ENCODE assay signal across 8 cellular contexts in the genomic region with DNA sequence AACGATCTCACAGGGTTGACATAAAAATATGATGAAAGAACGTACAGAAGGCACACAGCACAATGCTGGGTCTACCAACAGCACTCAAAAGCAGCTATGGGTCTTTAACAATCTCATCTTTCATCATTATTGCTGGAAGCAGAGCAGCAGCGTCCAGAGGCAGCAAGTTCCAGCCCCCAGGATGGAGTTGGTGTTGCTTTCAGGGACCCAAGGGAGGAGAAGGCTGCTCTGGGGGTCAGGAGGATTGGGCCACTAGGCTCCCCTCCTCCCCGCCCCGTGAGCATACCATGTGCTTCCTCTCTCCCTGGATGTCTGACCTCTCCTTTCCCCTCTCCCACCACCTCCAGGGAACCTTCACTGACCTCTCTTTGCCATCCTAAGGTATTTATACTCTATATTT. TPM values are rescaled to one million over a fixed set of nuclear protein-coding genes. Genes with fewer than 3 reads are reported as not detected.
DNase-seq lines count a peak whose midpoint lies in the region; ATAC-seq, FAIRE-seq and TF ChIP-seq lines count a peak whose summit lies in the region.

No MANE protein-coding gene starts in this region.

- H3K27me3 ChIP-seq in HUES64 (ENCODE audit: insufficient read depth, low read length), result no peaks in the 10 kb centered on the region
- H3K27me3 ChIP-seq in H1 (replicated peaks in 1 of 4; ENCODE audit: control insufficient read depth in 3 of 4, extremely low read depth in 1 of 4, insufficient read depth in 3 of 4, low read length in 3 of 4), result no peaks in the 10 kb centered on the region

- no peaks in the 10 kb centered on the region for H3K27me3 Mint-ChIP-seq in natural killer cell treated with Interleukin-12 subunit alpha and Interleukin-12 subunit beta and Interleukin-15 and Interleukin-18, amount 100 ng/mL, for 72 hours

- no peak overlapping the region for H3K4ac ChIP-seq in H1 (replicated peaks; ENCODE audit: insufficient read length, low read depth, low read length)

- H2AK5ac ChIP-seq in H1 (ENCODE audit: low read depth, low read length), result peak overlapping the region; percentile 54; the same call in 1 of the 2 replicates

- DNase-seq in A549 (ENCODE audit: low read depth in 1 of 2, low spot score in 1 of 2) (no peak), H1 (ENCODE audit: low read depth in 1 of 2, low spot score in 2 of 2) (no peak), CD1c-positive myeloid dendritic cell (ENCODE audit: extremely low spot score) (no peak), T-helper 9 cell (no peak)
- no peak for DNase-seq in natural killer cell treated with Interleukin-12 subunit alpha and Interleukin-12 subunit beta and Interleukin-15 and Interleukin-18, amount 100 ng/mL, for 72 hours (ENCODE audit: low spot score)

- H3K4me3 ChIP-seq in A549 (no peak overlapping the region), HUES64 (ENCODE audit: low read length) (peak overlapping the region; percentile 0; the same call in 1 of the 2 replicates), H1 (ENCODE audit: extremely low read depth in 1 of 4, insufficient read depth in 2 of 4, low read depth in 3 of 4, low read length in 4 of 4) (peak overlapping the region in 1 of 4 experiments; percentile 10; a peak in 1 of 8 replicates)

- TF ChIP-seq RAD21 in A549 (conservative IDR thresholded peaks at IDR 0.05 in 1 of 2, IDR thresholded peaks at IDR 0.05 in 1 of 2) (no peak), H1 (IDR thresholded peaks at IDR 0.05 in 1 of 2, conservative IDR thresholded peaks at IDR 0.05 in 1 of 2; ENCODE audit: low read depth in 2 of 2, low read length in 2 of 2) (no peak)

- TF ChIP-seq EP300 in A549 (IDR thresholded peaks at IDR 0.05) (no peak), H1 (IDR thresholded peaks at IDR 0.05; ENCODE audit: borderline replicate concordance in 1 of 2, low read depth in 2 of 2, low read length in 2 of 2) (no peak)

- peak overlapping the region; percentile 82 for H4K91ac ChIP-seq in H1 (replicated peaks; ENCODE audit: insufficient read length, low read length)

- FAIRE-seq in A549 (lab: Jason Lieb, UNC) (no peak), H1 (lab: Jason Lieb, UNC) (no peak)

- H3K23me2 ChIP-seq in H1 (ENCODE audit: low read depth, low read length), result no peaks in the 10 kb centered on the region; the same call in 1 of the 2 replicates

- H3K27ac Mint-ChIP-seq in natural killer cell treated with Interleukin-12 subunit alpha and Interleukin-12 subunit beta and Interleukin-15 and Interleukin-18, amount 100 ng/mL, for 72 hours, result peak overlapping the region; percentile 93 to 95

- H2BK120ac ChIP-seq in H1 (replicated peaks; ENCODE audit: low read depth, low read length), result peak overlapping the region; percentile 44

- H2AFZ ChIP-seq in H1 (ENCODE audit: low read length), result no peak overlapping the region

- peak overlapping the region; percentile 65; the same call in 1 of the 2 replicates for H3K18ac ChIP-seq in H1 (ENCODE audit: extremely low read depth, low read length)

- WGBS in A549 (ENCODE audit: missing lambda C conversion rate), result 80% methylated on average over 5 of the region's 5 CpGs
- 72% methylated on average over 5 of the region's 5 CpGs for WGBS in HUES64
- 77% methylated on average over 3 of the region's 5 CpGs; no CpG with 5 or more reads in 1 of the 2 experiments for WGBS in H1 (ENCODE audit: extremely low coverage in 1 of 2, insufficient coverage in 1 of 2, insufficient read length in 1 of 2, insufficient replicate concordance in 2 of 2, low coverage in 1 of 2, low lambda C conversion rate in 2 of 2, missing lambda C conversion rate in 1 of 2), 2 experiments

- CTCF ChIA-PET in A549 (lab: Yijun Ruan, JAX) (interaction anchor here (1.7 to 2.8 kb wide), 3 partner anchors 21 to 134 kb away, joined by 5 to 9 read pairs (median 7); no protein-coding TSS in a partner anchor), H1 (lab: Charles Lee; ENCODE audit: partially characterized antibody) (interaction anchor here (0.7 to 19.5 kb wide), 6 partner anchors 10 to 41 kb away, joined by 3 to 245 read pairs (median 6); no protein-coding TSS in a partner anchor)

- H3K9ac ChIP-seq in HUES64 (ENCODE audit: low read depth, low read length) (peak overlapping the region; percentile 48), H1 (replicated peaks in 1 of 4; ENCODE audit: extremely low read depth in 1 of 4, low read depth in 3 of 4, low read length in 3 of 4) (no peak overlapping the region)

- TF ChIP-seq POLR2A in A549 (IDR thresholded peaks at IDR 0.05; ENCODE audit: low read length) (no peak), H1 (IDR thresholded peaks at IDR 0.05; ENCODE audit: control extremely low read depth in 1 of 2, low read depth in 2 of 2, low read length in 2 of 2) (no peak)

- peaks cover 13 to 91% of the 10 kb centered on the region in 2 experiments for H3K79me2 ChIP-seq in H1 (ENCODE audit: control insufficient read depth in 1 of 2, insufficient read depth in 2 of 2, low read length in 2 of 2)

- H2BK20ac ChIP-seq in H1 (ENCODE audit: low read length), result peak overlapping the region; percentile 73; the same call in 1 of the 2 replicates

- H4K20me1 ChIP-seq in H1 (replicated peaks in 1 of 2; ENCODE audit: control insufficient read depth in 1 of 2, insufficient read depth in 2 of 2, low read length in 2 of 2), result peaks cover 5 to 7% of the 10 kb centered on the region in 2 experiments

- H3K4me1 ChIP-seq in A549 (peaks cover 39% of the 10 kb centered on the region), HUES64 (ENCODE audit: insufficient read depth, low read length) (peaks cover 67% of the 10 kb centered on the region), H1 (replicated peaks in 1 of 4; ENCODE audit: control insufficient read depth in 3 of 4, insufficient read depth in 4 of 4, low read length in 3 of 4) (peaks cover 35 to 58% (median 43%) of the 10 kb centered on the region in 4 experiments)

- no peak overlapping the region for H4K8ac ChIP-seq in H1 (ENCODE audit: extremely low read depth, insufficient read depth, low read length)

- POLR2A ChIA-PET in A549 (lab: Yijun Ruan, JAX), result no interaction called here
- POLR2A ChIA-PET in H1 (lab: Charles Lee; ENCODE audit: partially characterized antibody), result interaction anchor here (0.9 to 4.6 kb wide), 4 partner anchors 9 to 26 kb away, joined by 3 to 25 read pairs (median 14); a partner anchor contains a TSS

- peaks cover 47% of the 10 kb centered on the region for H3K36me3 ChIP-seq in HUES64 (ENCODE audit: insufficient read depth, low read length)
- peaks cover 2 to 25% (median 4%) of the 10 kb centered on the region in 4 experiments; a peak in 6 of 8 replicates for H3K36me3 ChIP-seq in H1 (ENCODE audit: control insufficient read depth in 2 of 4, insufficient read depth in 4 of 4, low read length in 3 of 4)

- peaks cover 17% of the 10 kb centered on the region for H3K79me1 ChIP-seq in H1 (ENCODE audit: low read depth, low read length)

- peak overlapping the region; percentile 58 to 87 for H3K27ac ChIP-seq in A549
- H3K27ac ChIP-seq in HUES64 (ENCODE audit: low read depth, low read length), result peak overlapping the region; percentile 98
- no peak overlapping the region; the same call in 1 of the 2 replicates for H3K27ac ChIP-seq in H1 (ENCODE audit: low read depth, low read length)

- peaks cover 66 to 89% of the 10 kb centered on the region in 2 donors for H3K4me1 Mint-ChIP-seq in natural killer cell treated with Interleukin-12 subunit alpha and Interleukin-12 subunit beta and Interleukin-15 and Interleukin-18, amount 100 ng/mL, for 72 hours (ENCODE audit: low read depth in 2 of 2)

- no peak overlapping the region for H3K56ac ChIP-seq in H1 (replicated peaks; ENCODE audit: insufficient read length, low read depth, low read length)

- H4K5ac ChIP-seq in H1 (ENCODE audit: insufficient read length, low read depth, low read length), result no peak overlapping the region

- no peaks in the 10 kb centered on the region for H3K9me3 Mint-ChIP-seq in natural killer cell treated with Interleukin-12 subunit alpha and Interleukin-12 subunit beta and Interleukin-15 and Interleukin-18, amount 100 ng/mL, for 72 hours

- ATAC-seq in A549, result no peak
- ATAC-seq in natural killer cell treated with Interleukin-12 subunit alpha and Interleukin-12 subunit beta and Interleukin-15 and Interleukin-18, amount 100 ng/mL, for 72 hours, result no peak
- ATAC-seq in GM21529 (IDR thresholded peaks at IDR 0.05; ENCODE audit: unreplicated experiment), result no peak
- ATAC-seq in HG02981 (IDR thresholded peaks at IDR 0.05; ENCODE audit: unreplicated experiment), result no peak

- peaks cover 9% of the 10 kb centered on the region for H3K36me3 Mint-ChIP-seq in natural killer cell treated with Interleukin-12 subunit alpha and Interleukin-12 subunit beta and Interleukin-15 and Interleukin-18, amount 100 ng/mL, for 72 hours

- no peak overlapping the region; the same call in 1 of the 2 replicates for H2BK15ac ChIP-seq in H1 (ENCODE audit: low read length)

- H2BK5ac ChIP-seq in H1 (ENCODE audit: low read depth, low read length), result peak overlapping the region; percentile 99

- H3K4me3 Mint-ChIP-seq in natural killer cell treated with Interleukin-12 subunit alpha and Interleukin-12 subunit beta and Interleukin-15 and Interleukin-18, amount 100 ng/mL, for 72 hours, result no peak overlapping the region

- H3K9me3 ChIP-seq in A549, result no peaks in the 10 kb centered on the region
- no peaks in the 10 kb centered on the region for H3K9me3 ChIP-seq in HUES64 (ENCODE audit: insufficient read depth, low read depth, low read length)
- H3K9me3 ChIP-seq in H1 (ENCODE audit: insufficient read depth in 2 of 2, low read depth in 1 of 2, low read length in 1 of 2), result no peaks in the 10 kb centered on the region

- H2BK12ac ChIP-seq in H1 (ENCODE audit: low read depth, low read length), result peak overlapping the region; percentile 64

- H3K4me2 ChIP-seq in A549 (peak overlapping the region; percentile 60), H1 (ENCODE audit: insufficient read depth in 1 of 2, low read depth in 2 of 2, low read length in 2 of 2) (peak overlapping the region; percentile 12 to 58)

- H3K14ac ChIP-seq in H1 (ENCODE audit: insufficient read length), result no peak overlapping the region

- no peak overlapping the region for H3K23ac ChIP-seq in H1 (ENCODE audit: insufficient read length)

- no peak for TF ChIP-seq CTCF in A549 (IDR thresholded peaks at IDR 0.05)
- TF ChIP-seq CTCF in H1 (IDR thresholded peaks at IDR 0.05; ENCODE audit: control extremely low read depth in 1 of 3, insufficient read depth in 1 of 3, low read depth in 1 of 3, low read length in 3 of 3), result no peak

RNA-seq across cellular contexts. Expression of a gene that starts 13.3 kb away (rescaled TPM):
- 50.4 and 52.3 TPM in 2 replicates for polyA plus RNA-seq in A549 (2011; rRNA removed)
- polyA plus RNA-seq in A549 (2012; cell fraction: cytosol; rRNA removed), result 42.8 and 54.6 TPM in 2 replicates
- polyA plus RNA-seq in A549 (2012; cell fraction: nucleus; rRNA removed), result 49.1 and 57.4 TPM in 2 replicates
- 42.9 to 50.6 TPM (median 43.5 TPM) in 3 replicates for polyA plus RNA-seq in A549 (2017; fragmentation: RNase III; extraction: RNeasy Plus Mini Kit Qiagen cat#74134 plus additional on column Dnase treatment)
- polyA minus RNA-seq in A549 (2011; rRNA and poly(A)+ RNA removed), result 94.5 and 141 TPM in 2 replicates
- 44.7 TPM for polyA plus RNA-seq in HUES64 (2013, experiment 1 of 2)
- polyA plus RNA-seq in HUES64 (2013, experiment 2 of 2), result 36.3 TPM
- total RNA-seq in H1 (2021; fragmentation: NEBNext Ultra II Directional; extraction: Animal tissue kit (Norgen Biotek cat#: 25700)), result 52.4 and 54.3 TPM in 2 replicates
- polyA plus RNA-seq in H1 (2011; rRNA removed), result 45.3 and 59.6 TPM in 2 replicates
- polyA plus RNA-seq in H1 (2011; cell fraction: cytosol; rRNA removed), result 47.2 TPM
- 64.7 TPM for polyA plus RNA-seq in H1 (2011; cell fraction: nucleus; rRNA removed)
- 35.2 to 45.9 TPM (median 38.3 TPM) in 4 replicates for polyA plus RNA-seq in H1 (2012, experiment 1 of 2)
- 22.6 TPM for polyA plus RNA-seq in H1 (2012, experiment 2 of 2)
- 30.1 TPM for polyA plus RNA-seq in H1 (2013, experiment 1 of 2)
- polyA plus RNA-seq in H1 (2013, experiment 2 of 2), result 33.7 TPM
- 113 and 125 TPM in 2 replicates for polyA minus RNA-seq in H1 (2011; rRNA and poly(A)+ RNA removed)
- 49.3 TPM for polyA minus RNA-seq in H1 (2011; cell fraction: cytosol; rRNA and poly(A)+ RNA removed)
- polyA minus RNA-seq in H1 (2011; cell fraction: nucleus; rRNA and poly(A)+ RNA removed), result 86.0 TPM
- total RNA-seq in natural killer cell treated with Interleukin-12 subunit alpha and Interleukin-12 subunit beta and Interleukin-15 and Interleukin-18, amount 100 ng/mL, for 72 hours, result 10 to 100 TPM; 49.9 to 92.0 TPM

RNA-seq across cellular contexts. Expression of a gene that starts 13.7 kb away (rescaled TPM):
- polyA plus RNA-seq in A549 (2011; rRNA removed) (38.0 and 42.4 TPM in 2 replicates), A549 (2017; fragmentation: RNase III; extraction: RNeasy Plus Mini Kit Qiagen cat#74134 plus additional on column Dnase treatment) (14.0 to 15.4 TPM (median 14.5 TPM) in 3 replicates), H1 (2011; rRNA removed) (14.0 and 17.1 TPM in 2 replicates)
- polyA plus RNA-seq in A549 (2012; cell fraction: cytosol; rRNA removed), result 17.5 and 20.6 TPM in 2 replicates
- 36.1 and 38.6 TPM in 2 replicates for polyA plus RNA-seq in A549 (2012; cell fraction: nucleus; rRNA removed)
- polyA minus RNA-seq in A549 (2011; rRNA and poly(A)+ RNA removed), result 65.6 and 73.8 TPM in 2 replicates
- 14.0 TPM for polyA plus RNA-seq in HUES64 (2013, experiment 1 of 2)
- 16.2 TPM for polyA plus RNA-seq in HUES64 (2013, experiment 2 of 2)
- 21.1 and 21.8 TPM in 2 replicates for total RNA-seq in H1 (2021; fragmentation: NEBNext Ultra II Directional; extraction: Animal tissue kit (Norgen Biotek cat#: 25700))
- 15.4 TPM for polyA plus RNA-seq in H1 (2011; cell fraction: cytosol; rRNA removed)
- 42.4 TPM for polyA plus RNA-seq in H1 (2011; cell fraction: nucleus; rRNA removed)
- polyA plus RNA-seq in H1 (2012, experiment 1 of 2), result 13.8 to 15.2 TPM (median 14.2 TPM) in 4 replicates
- 6.5 TPM for polyA plus RNA-seq in H1 (2012, experiment 2 of 2)
- 14.9 TPM for polyA plus RNA-seq in H1 (2013, experiment 1 of 2)
- 15.1 TPM for polyA plus RNA-seq in H1 (2013, experiment 2 of 2)
- polyA minus RNA-seq in H1 (2011; rRNA and poly(A)+ RNA removed), result 29.4 and 36.8 TPM in 2 replicates
- polyA minus RNA-seq in H1 (2011; cell fraction: cytosol; rRNA and poly(A)+ RNA removed), result 13.9 TPM
- 40.1 TPM for polyA minus RNA-seq in H1 (2011; cell fraction: nucleus; rRNA and poly(A)+ RNA removed)
- 10 to 100 TPM; 38.9 to 39.2 TPM for total RNA-seq in natural killer cell treated with Interleukin-12 subunit alpha and Interleukin-12 subunit beta and Interleukin-15 and Interleukin-18, amount 100 ng/mL, for 72 hours
